1 cellular context compared by ENCODE assay signal in genomic region chr7:98210513-98211220, GRCh38.
TF ChIP-seq lines count a peak whose summit lies in the region.

No MANE protein-coding gene starts in this region.

TF ChIP-seq in IMR-90, 13 proteins besides CTCF, POLR2A, EP300 and RAD21:
- TF ChIP-seq USF2 (IDR thresholded peaks at IDR 0.05; ENCODE audit: low read depth, low read length) (no peak), CEBPB (IDR thresholded peaks at IDR 0.05; ENCODE audit: low read depth, low read length) (no peak), ELK1 (IDR thresholded peaks at IDR 0.05; ENCODE audit: borderline replicate concordance, low read depth, low read length) (no peak), NFE2L2 (IDR thresholded peaks at IDR 0.05; ENCODE audit: low read depth, low read length) (no peak), MAFK (IDR thresholded peaks at IDR 0.05; ENCODE audit: low read depth, low read length) (no peak), CHD1 (IDR thresholded peaks at IDR 0.05; ENCODE audit: low read depth, low read length) (no peak), RFX5 (IDR thresholded peaks at IDR 0.05; ENCODE audit: low read depth, low read length) (no peak), BHLHE40 (IDR thresholded peaks at IDR 0.05; ENCODE audit: low read depth, low read length) (no peak), RCOR1 (IDR thresholded peaks at IDR 0.05; ENCODE audit: insufficient replicate concordance, low read length) (no peak), MAZ (IDR thresholded peaks at IDR 0.05; ENCODE audit: borderline replicate concordance, low read depth, low read length) (no peak), FOS (IDR thresholded peaks at IDR 0.05; ENCODE audit: low read depth, low read length) (no peak)
